10 cellular contexts compared by ENCODE assay signal in the genomic region with DNA sequence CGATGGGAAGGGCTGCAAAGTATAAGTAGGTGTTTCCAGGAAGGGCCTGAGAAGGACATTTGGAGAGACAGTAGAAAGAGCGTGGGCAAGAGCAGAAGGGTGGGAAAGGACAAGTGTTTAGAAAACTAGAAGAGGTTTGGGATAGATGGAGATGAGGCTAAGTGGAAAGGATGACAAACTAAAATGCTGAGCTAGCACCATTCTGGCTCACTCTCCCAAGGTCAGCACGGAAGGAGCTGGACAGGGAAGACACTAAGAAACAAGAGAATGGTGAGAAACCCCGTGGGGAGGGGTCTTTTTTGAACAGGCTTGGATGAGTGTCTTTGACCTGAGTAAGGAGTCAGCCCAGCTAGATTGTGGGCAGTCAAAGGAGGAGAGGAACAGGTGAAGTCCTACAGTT.
"Had no signal": no experiment of that assay in that cellular context is flagged by ENCODE, and none has a peak within 500 bp of the region (broad histone marks: within the 10 kb centered on the region; RNA-seq: fewer than 3 reads in every experiment).

No MANE protein-coding gene starts in this region.

- H3K4me3 ChIP-seq: GM23248, HAP-1 had no signal

- DNase-seq: GM23248, GOT3, H7, HFFc6, KBM-7 had no signal

- H3K4me3 Mint-ChIP-seq: HFFc6, IgD-negative memory B cell had no signal

- H3K27ac ChIP-seq: GM23248, KMS-11 had no signal

- ATAC-seq: HCT116 had no signal

- H3K27ac Mint-ChIP-seq: HFFc6, IgD-negative memory B cell had no signal

- H3K36me3 ChIP-seq: HAP-1 had no signal

- H3K9ac ChIP-seq: GM23248, KMS-11 had no signal

- H2AFZ ChIP-seq: GM23248 had no signal

- H3K4me2 ChIP-seq: KMS-11 had no signal

- H3K4me1 ChIP-seq: HAP-1 had no signal

- FAIRE-seq: HTR-8/SVneo had no signal

- H3K9me3 ChIP-seq: HAP-1 had no signal

- H3K4me1 Mint-ChIP-seq: IgD-negative memory B cell had no signal
